1 cellular context compared by ENCODE assay signal in the genomic region with DNA sequence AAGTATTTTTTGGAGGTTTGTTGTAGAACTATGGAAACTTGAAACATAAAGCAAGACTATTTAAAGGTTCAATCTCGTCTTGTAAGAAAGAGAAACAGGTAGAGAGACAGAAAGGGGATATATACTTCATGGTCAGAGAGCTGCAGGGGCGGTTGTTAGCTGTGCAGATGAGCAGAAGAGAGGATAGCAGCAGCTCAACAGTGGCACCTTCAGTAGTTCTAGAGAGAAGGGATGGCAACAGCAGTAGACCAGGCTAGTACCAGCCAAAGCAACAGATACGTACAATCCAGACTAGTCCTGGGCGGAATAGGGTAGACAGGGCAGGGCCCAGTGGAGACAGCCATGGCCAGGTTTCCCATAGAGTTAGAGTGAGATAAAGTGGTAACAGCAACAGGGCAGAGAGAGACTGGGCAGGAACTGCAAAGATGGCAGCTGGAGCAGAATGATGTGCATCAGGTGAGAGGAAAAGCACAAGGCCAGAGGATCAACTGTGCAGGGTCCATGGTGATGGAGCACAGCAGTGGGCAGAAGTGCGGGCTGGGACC.
A peak's percentile ranks its signal among the peaks of the same experiment; 100 is the strongest.
TF ChIP-seq lines count a peak whose summit lies in the region.

No MANE protein-coding gene starts in this region.

TF ChIP-seq in GM23338, 12 proteins besides CTCF, POLR2A, EP300 and RAD21 (continued from another document):
- TF ChIP-seq, protein P1, sequence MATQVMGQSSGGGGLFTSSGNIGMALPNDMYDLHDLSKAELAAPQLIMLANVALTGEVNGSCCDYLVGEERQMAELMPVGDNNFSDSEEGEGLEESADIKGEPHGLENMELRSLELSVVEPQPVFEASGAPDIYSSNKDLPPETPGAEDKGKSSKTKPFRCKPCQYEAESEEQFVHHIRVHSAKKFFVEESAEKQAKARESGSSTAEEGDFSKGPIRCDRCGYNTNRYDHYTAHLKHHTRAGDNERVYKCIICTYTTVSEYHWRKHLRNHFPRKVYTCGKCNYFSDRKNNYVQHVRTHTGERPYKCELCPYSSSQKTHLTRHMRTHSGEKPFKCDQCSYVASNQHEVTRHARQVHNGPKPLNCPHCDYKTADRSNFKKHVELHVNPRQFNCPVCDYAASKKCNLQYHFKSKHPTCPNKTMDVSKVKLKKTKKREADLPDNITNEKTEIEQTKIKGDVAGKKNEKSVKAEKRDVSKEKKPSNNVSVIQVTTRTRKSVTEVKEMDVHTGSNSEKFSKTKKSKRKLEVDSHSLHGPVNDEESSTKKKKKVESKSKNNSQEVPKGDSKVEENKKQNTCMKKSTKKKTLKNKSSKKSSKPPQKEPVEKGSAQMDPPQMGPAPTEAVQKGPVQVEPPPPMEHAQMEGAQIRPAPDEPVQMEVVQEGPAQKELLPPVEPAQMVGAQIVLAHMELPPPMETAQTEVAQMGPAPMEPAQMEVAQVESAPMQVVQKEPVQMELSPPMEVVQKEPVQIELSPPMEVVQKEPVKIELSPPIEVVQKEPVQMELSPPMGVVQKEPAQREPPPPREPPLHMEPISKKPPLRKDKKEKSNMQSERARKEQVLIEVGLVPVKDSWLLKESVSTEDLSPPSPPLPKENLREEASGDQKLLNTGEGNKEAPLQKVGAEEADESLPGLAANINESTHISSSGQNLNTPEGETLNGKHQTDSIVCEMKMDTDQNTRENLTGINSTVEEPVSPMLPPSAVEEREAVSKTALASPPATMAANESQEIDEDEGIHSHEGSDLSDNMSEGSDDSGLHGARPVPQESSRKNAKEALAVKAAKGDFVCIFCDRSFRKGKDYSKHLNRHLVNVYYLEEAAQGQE (IDR thresholded peaks at IDR 0.05; ENCODE audit: unreplicated experiment): no peak
- TF ChIP-seq POLR2AphosphoS5 (IDR thresholded peaks at IDR 0.05; ENCODE audit: low read depth) (peak; percentile 100), ZNF331 (CRISPR knock-in tag; IDR thresholded peaks at IDR 0.05; ENCODE audit: low read depth) (peak; percentile 81), ZNF114 (CRISPR knock-in tag; IDR thresholded peaks at IDR 0.05) (peak; percentile 99), JUNB (IDR thresholded peaks at IDR 0.05; ENCODE audit: unreplicated experiment) (no peak), EZH2 (IDR thresholded peaks at IDR 0.05; ENCODE audit: low read depth, unreplicated experiment) (no peak)
